Comparison of ENCODE assay signal across 10 cellular contexts in the genomic region with DNA sequence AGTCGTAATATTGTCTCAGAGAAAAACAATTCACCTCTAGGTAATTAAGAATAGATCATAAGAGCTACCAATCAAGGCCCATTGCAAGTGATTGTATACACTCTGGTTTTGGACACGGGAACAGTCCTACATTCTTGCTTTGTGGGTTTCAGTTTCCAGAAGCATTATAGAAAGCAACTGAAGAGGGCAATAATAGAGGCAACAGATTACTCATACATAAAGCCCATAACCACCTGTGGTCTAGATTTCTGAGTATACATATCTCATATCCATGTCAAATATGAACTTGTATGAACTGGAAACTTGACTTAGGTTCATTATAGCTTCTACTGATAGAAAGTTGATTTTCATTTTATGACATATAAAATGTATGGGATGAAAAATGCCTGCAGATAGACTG.
DNase-seq lines count a peak whose midpoint lies in the region; ATAC-seq and TF ChIP-seq lines count a peak whose summit lies in the region.
"Had no signal": no experiment of that assay in that cellular context is flagged by ENCODE, and none has a peak within 500 bp of the region (broad histone marks: within the 10 kb centered on the region; RNA-seq: fewer than 3 reads in every experiment).

No MANE protein-coding gene starts in this region.

- H3K4me3 Mint-ChIP-seq in T-helper 2 cell treated with Interferon-gamma antibody and Interleukin-4, amounts not matched to agents 5 μg/mL and 100 μg/mL, for 36 hours: peak overlapping the region; percentile 19
- no peak overlapping the region for H3K4me3 Mint-ChIP-seq in osteocyte (ENCODE audit: unreplicated experiment)
- H3K4me3 Mint-ChIP-seq: neural crest cell had no signal

- peaks cover 24% of the 10 kb centered on the region for H3K4me1 Mint-ChIP-seq in T-helper 2 cell treated with Interferon-gamma antibody and Interleukin-4, amounts not matched to agents 5 μg/mL and 100 μg/mL, for 36 hours (ENCODE audit: low read depth)
- peaks cover 18% of the 10 kb centered on the region for H3K4me1 Mint-ChIP-seq in osteocyte (ENCODE audit: unreplicated experiment)
- H3K4me1 Mint-ChIP-seq: neural crest cell had no signal

- peaks cover 59% of the 10 kb centered on the region for H3K36me3 Mint-ChIP-seq in T-helper 2 cell treated with Interferon-gamma antibody and Interleukin-4, amounts not matched to agents 5 μg/mL and 100 μg/mL, for 36 hours (ENCODE audit: low read depth)
- H3K36me3 Mint-ChIP-seq in osteocyte (ENCODE audit: unreplicated experiment): peaks cover 29% of the 10 kb centered on the region

- H3K9me3 ChIP-seq in upper lobe of left lung: no peaks in the 10 kb centered on the region

- TF ChIP-seq CTCF in upper lobe of left lung (IDR thresholded peaks at IDR 0.05) (no peak), osteocyte (IDR thresholded peaks at IDR 0.05) (no peak)

- H3K27me3 Mint-ChIP-seq in T-helper 2 cell treated with Interferon-gamma antibody and Interleukin-4, amounts not matched to agents 5 μg/mL and 100 μg/mL, for 36 hours (ENCODE audit: low read depth): peaks cover 24% of the 10 kb centered on the region
- no peaks in the 10 kb centered on the region for H3K27me3 Mint-ChIP-seq in osteocyte (ENCODE audit: unreplicated experiment)

- no peak for TF ChIP-seq EP300 in upper lobe of left lung (IDR thresholded peaks at IDR 0.05)

- ATAC-seq in GM18519 (IDR thresholded peaks at IDR 0.05; ENCODE audit: low FRiP score, unreplicated experiment) (peak; percentile 95), GM19463 (IDR thresholded peaks at IDR 0.05; ENCODE audit: unreplicated experiment) (peak; percentile 99), HG03025 (IDR thresholded peaks at IDR 0.05; ENCODE audit: low FRiP score, unreplicated experiment) (peak; percentile 94), upper lobe of left lung (ENCODE audit: low FRiP score in 2 of 2) (no peak)

- no peak overlapping the region for H3K4me3 ChIP-seq in upper lobe of left lung

- 87 to 94% methylated on average over 2 of the region's 2 CpGs for WGBS in upper lobe of left lung, 2 donors

- H3K27ac Mint-ChIP-seq in T-helper 2 cell treated with Interferon-gamma antibody and Interleukin-4, amounts not matched to agents 5 μg/mL and 100 μg/mL, for 36 hours: peak overlapping the region; percentile 2
- no peak overlapping the region for H3K27ac Mint-ChIP-seq in osteocyte (ENCODE audit: unreplicated experiment)

- H3K27ac ChIP-seq in upper lobe of left lung: no peak overlapping the region

- TF ChIP-seq POLR2A in upper lobe of left lung (IDR thresholded peaks at IDR 0.05): no peak

- no peaks in the 10 kb centered on the region for H3K4me1 ChIP-seq in upper lobe of left lung

- peaks cover under 1% of the 10 kb centered on the region for H3K9me3 Mint-ChIP-seq in T-helper 2 cell treated with Interferon-gamma antibody and Interleukin-4, amounts not matched to agents 5 μg/mL and 100 μg/mL, for 36 hours
- H3K9me3 Mint-ChIP-seq in osteocyte (ENCODE audit: unreplicated experiment): no peaks in the 10 kb centered on the region

- H3K36me3 ChIP-seq in upper lobe of left lung: peaks cover 0 to 50% (median 6%) of the 10 kb centered on the region in 4 donors

- H3K27me3 ChIP-seq in upper lobe of left lung: no peaks in the 10 kb centered on the region

- DNase-seq in T-helper 2 cell treated with Interferon-gamma antibody and Interleukin-4, amounts not matched to agents 5 μg/mL and 100 μg/mL, for 36 hours (ENCODE audit: low spot score): peak; percentile 34
- DNase-seq in dedifferentiated amniotic fluid mesenchymal stem cell (ENCODE audit: extremely low spot score) (no peak), upper lobe of left lung (no peak), osteocyte (ENCODE audit: extremely low spot score, unreplicated experiment) (no peak), DMS53 treated with DMSO at 0.1 percent for 48 hours (lab: John Stamatoyannopoulos, UW; ENCODE audit: unreplicated experiment) (no peak)
- DNase-seq: dermis blood vessel endothelial cell had no signal

Comparison
In these comparisons a context has a peak if more than half of its experiments do, and no peak if none do; other contexts are left out.
1. ATAC-seq: peak in GM18519 (single experiment), GM19463 (single experiment) and HG03025 (single experiment); none in upper lobe of left lung (0 of 2).